ENCODE assay signal across 1 cellular context in the genomic region with DNA sequence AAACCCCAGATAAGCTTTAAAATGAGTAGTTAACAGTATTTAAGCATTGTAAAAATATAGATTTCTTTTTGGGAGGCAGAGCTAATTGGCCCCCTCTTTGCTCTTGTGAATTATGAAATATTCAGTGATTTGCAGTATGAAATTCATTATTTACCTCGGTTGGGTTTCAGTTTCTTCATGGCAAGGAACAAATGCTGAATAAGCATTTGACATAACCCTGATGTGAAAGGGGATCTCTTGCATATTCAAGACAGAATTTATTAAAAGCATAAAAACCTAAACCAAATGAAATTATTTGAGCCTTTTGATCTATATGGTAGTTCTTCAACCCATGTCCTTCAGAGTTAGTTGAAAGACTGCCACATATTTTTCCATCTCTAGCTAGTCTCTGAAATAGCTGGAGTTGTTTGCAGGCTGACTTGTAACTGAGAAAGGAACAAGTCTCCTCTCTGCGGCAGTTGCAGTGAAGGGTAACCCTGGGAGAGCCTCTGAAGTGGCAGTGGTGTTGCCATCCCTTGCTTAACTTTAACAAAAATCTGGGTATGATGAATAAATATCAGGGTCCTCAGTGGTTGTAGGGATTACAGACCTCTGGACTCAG.
TF ChIP-seq lines count a peak whose summit lies in the region.

No MANE protein-coding gene starts in this region.

TF ChIP-seq in SK-N-SH, 30 proteins besides CTCF, POLR2A, EP300 and RAD21:
- TF ChIP-seq ZBTB33 (IDR thresholded peaks at IDR 0.05; ENCODE audit: borderline replicate concordance, low read depth) (no peak), FOXM1 (IDR thresholded peaks at IDR 0.05; ENCODE audit: low read depth) (no peak), POLR2AphosphoS5 (IDR thresholded peaks at IDR 0.05; ENCODE audit: low read depth, low read length) (no peak), YY1 (IDR thresholded peaks at IDR 0.05; ENCODE audit: low read depth) (no peak), MXI1 (IDR thresholded peaks at IDR 0.05; ENCODE audit: low read depth, low read length) (no peak), NRF1 (IDR thresholded peaks at IDR 0.05; ENCODE audit: low read depth, low read length) (no peak), GATA2 (CRISPR knock-in tag; IDR thresholded peaks at IDR 0.05) (no peak), USF1 (IDR thresholded peaks at IDR 0.05; ENCODE audit: borderline replicate concordance, low read depth) (no peak)
